Comparison of ENCODE assay signal across 11 cellular contexts in the genomic region with DNA sequence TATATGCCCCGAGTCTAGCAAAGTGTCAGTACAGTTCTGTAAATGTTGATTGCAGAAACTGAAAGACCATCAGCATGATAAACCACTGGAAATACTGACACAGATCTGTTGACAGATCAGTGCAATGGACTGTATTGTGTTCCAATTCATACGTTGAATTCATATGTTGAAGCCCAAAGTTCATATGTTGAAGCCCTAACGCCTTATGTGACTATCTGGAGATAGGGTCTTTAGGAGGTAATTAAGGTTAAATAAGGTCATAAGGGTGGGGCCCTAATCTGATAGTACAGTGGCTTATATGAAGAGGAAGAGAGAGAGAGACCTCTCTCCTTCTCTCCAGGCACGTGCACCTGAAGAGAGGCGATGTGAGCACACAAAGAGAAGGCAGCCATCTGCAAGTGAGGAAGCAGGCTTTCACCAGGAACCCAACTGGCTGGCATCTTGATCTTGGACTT.
DNase-seq lines count a peak whose midpoint lies in the region; ATAC-seq, FAIRE-seq and TF ChIP-seq lines count a peak whose summit lies in the region.
"Had no signal": no experiment of that assay in that cellular context is flagged by ENCODE, and none has a peak within 500 bp of the region (broad histone marks: within the 10 kb centered on the region; RNA-seq: fewer than 3 reads in every experiment).

No MANE protein-coding gene starts in this region.

- ATAC-seq in GM19372 (IDR thresholded peaks at IDR 0.05; ENCODE audit: low read depth, unreplicated experiment) (peak; percentile 47), HG02885 (IDR thresholded peaks at IDR 0.05; ENCODE audit: poor library complexity, unreplicated experiment) (peak; percentile 71)

- H3K27me3 ChIP-seq in prostate gland (replicated peaks; ENCODE audit: insufficient read depth) = no peaks in the 10 kb centered on the region
- no peaks in the 10 kb centered on the region for H3K27me3 ChIP-seq in SJCRH30
- H3K27me3 ChIP-seq: neural progenitor cell had no signal

- 80% methylated on average over 5 of the region's 5 CpGs for WGBS in prostate gland

- no peaks in the 10 kb centered on the region for H3K27me3 Mint-ChIP-seq in T-helper 2 cell treated with Interferon-gamma antibody and Interleukin-4, amounts not matched to agents 5 μg/mL and 100 μg/mL, for 36 hours (ENCODE audit: low read depth)

- TF ChIP-seq CTCF in prostate gland (IDR thresholded peaks at IDR 0.05) = no peak

- no peaks in the 10 kb centered on the region for H3K4me1 ChIP-seq in prostate gland (replicated peaks)
- H3K4me1 ChIP-seq in SJCRH30 = peaks cover 27% of the 10 kb centered on the region
- H3K4me1 ChIP-seq: neural progenitor cell had no signal

- peak overlapping the region; percentile 40 for H3K4me3 Mint-ChIP-seq in T-helper 2 cell treated with Interferon-gamma antibody and Interleukin-4, amounts not matched to agents 5 μg/mL and 100 μg/mL, for 36 hours
- H3K4me3 Mint-ChIP-seq: neural progenitor cell had no signal

- intact Hi-C loops in prostate gland (cut with DNase I) = no loop called here

- DNase-seq in GM18507 (ENCODE audit: extremely low spot score, insufficient read length, low read depth) (no peak), prostate gland (ENCODE audit: low spot score) (no peak), T-helper 9 cell (no peak), SJCRH30 (no peak)
- DNase-seq in T-helper 2 cell treated with Interferon-gamma antibody and Interleukin-4, amounts not matched to agents 5 μg/mL and 100 μg/mL, for 36 hours (ENCODE audit: low spot score) = peak; percentile 37
- no peak for DNase-seq in stimulated activated naive CD4-positive, alpha-beta T cell treated with Interleukin-2 at 50 U/mL for 16 hours (lab: John Stamatoyannopoulos, UW)
- DNase-seq: Calu3, H7 had no signal

- H3K27ac ChIP-seq in prostate gland (no peak overlapping the region), SJCRH30 (no peak overlapping the region)
- H3K27ac ChIP-seq: neural progenitor cell had no signal

- peak overlapping the region; percentile 83 for H3K27ac Mint-ChIP-seq in T-helper 2 cell treated with Interferon-gamma antibody and Interleukin-4, amounts not matched to agents 5 μg/mL and 100 μg/mL, for 36 hours
- H3K27ac Mint-ChIP-seq: neural progenitor cell had no signal

- H3K9me3 ChIP-seq in prostate gland (no peaks in the 10 kb centered on the region), SJCRH30 (replicated peaks) (no peaks in the 10 kb centered on the region; the same call in 1 of the 2 replicates)

- no peak overlapping the region for H3K4me3 ChIP-seq in prostate gland
- H3K4me3 ChIP-seq in SJCRH30 = no peak overlapping the region
- H3K4me3 ChIP-seq: neural progenitor cell had no signal

- H3K36me3 ChIP-seq in prostate gland (no peaks in the 10 kb centered on the region), SJCRH30 (no peaks in the 10 kb centered on the region)
- H3K36me3 ChIP-seq: neural progenitor cell had no signal

- peaks cover 6% of the 10 kb centered on the region for H3K36me3 Mint-ChIP-seq in T-helper 2 cell treated with Interferon-gamma antibody and Interleukin-4, amounts not matched to agents 5 μg/mL and 100 μg/mL, for 36 hours (ENCODE audit: low read depth)
- H3K36me3 Mint-ChIP-seq: neural progenitor cell had no signal

- peak; percentile 91 for FAIRE-seq in GM18507 (lab: Jason Lieb, UNC)

- peaks cover 5% of the 10 kb centered on the region for H3K9me3 Mint-ChIP-seq in T-helper 2 cell treated with Interferon-gamma antibody and Interleukin-4, amounts not matched to agents 5 μg/mL and 100 μg/mL, for 36 hours
- H3K9me3 Mint-ChIP-seq: neural progenitor cell had no signal

- TF ChIP-seq POLR2A in prostate gland (IDR thresholded peaks at IDR 0.05) = no peak

- H3K4me1 Mint-ChIP-seq in T-helper 2 cell treated with Interferon-gamma antibody and Interleukin-4, amounts not matched to agents 5 μg/mL and 100 μg/mL, for 36 hours (ENCODE audit: low read depth) = peaks cover 54% of the 10 kb centered on the region
- H3K4me1 Mint-ChIP-seq: neural progenitor cell had no signal
